In genomic region chr2:46500801-46501200, GRCh38 we compare ENCODE assay signal across 8 cellular contexts.
A peak's percentile ranks its signal among the peaks of the same experiment; 100 is the strongest.
DNase-seq lines count a peak whose midpoint lies in the region; ATAC-seq and TF ChIP-seq lines count a peak whose summit lies in the region.

No MANE protein-coding gene starts in this region.

- H3F3A ChIP-seq in OCI-LY1 (ENCODE audit: insufficient read depth, low read length): no peaks in the 10 kb centered on the region

- H3K79me2 ChIP-seq in DND-41 (ENCODE audit: insufficient read depth, low read length): no peaks in the 10 kb centered on the region
- no peaks in the 10 kb centered on the region for H3K79me2 ChIP-seq in OCI-LY1 (ENCODE audit: insufficient read depth, low read length)

- peaks cover 19% of the 10 kb centered on the region for H3K4me1 ChIP-seq in DND-41 (ENCODE audit: insufficient read depth, low read length)
- H3K4me1 ChIP-seq in OCI-LY1 (ENCODE audit: insufficient read depth, low read length, severe bottlenecking): peaks cover 19% of the 10 kb centered on the region
- H3K4me1 ChIP-seq in neuron (ENCODE audit: insufficient read depth, low read length): peaks cover 14% of the 10 kb centered on the region

- no peaks in the 10 kb centered on the region for H3K9me2 ChIP-seq in OCI-LY1 (ENCODE audit: low read depth, low read length)

- no peak for DNase-seq in DND-41
- DNase-seq in ecto neural progenitor cell (ENCODE audit: low spot score): peak; percentile 11
- no peak for DNase-seq in NK-92 treated with Interleukin-12 subunit alpha and Interleukin-12 subunit beta, amount 100 ng/mL, for 24 hours (lab: John Stamatoyannopoulos, UW)
- no peak for DNase-seq in C1 segment of cervical spinal cord (lab: John Stamatoyannopoulos, UW)
- no peak for DNase-seq in NCI-H526 treated with DMSO at 0.1 percent for 48 hours (lab: John Stamatoyannopoulos, UW)

- no peak for TF ChIP-seq CTCF in DND-41 (IDR thresholded peaks at IDR 0.05; ENCODE audit: borderline replicate concordance, extremely low read depth, low read length, poor library complexity, severe bottlenecking)
- no peak for TF ChIP-seq CTCF in OCI-LY1 (IDR thresholded peaks at IDR 0.05; ENCODE audit: low read length)

- no peak overlapping the region for H3K27ac ChIP-seq in DND-41 (ENCODE audit: low read length)
- H3K27ac ChIP-seq in OCI-LY1 (ENCODE audit: low read depth, low read length, poor library complexity, severe bottlenecking): no peak overlapping the region

- H3K36me3 ChIP-seq in DND-41 (ENCODE audit: insufficient read depth, low read length): no peaks in the 10 kb centered on the region
- no peaks in the 10 kb centered on the region for H3K36me3 ChIP-seq in OCI-LY1 (ENCODE audit: insufficient read depth, low read length)
- H3K36me3 ChIP-seq in neuron (ENCODE audit: insufficient read depth, low read length): no peaks in the 10 kb centered on the region

- H3K9ac ChIP-seq in DND-41 (ENCODE audit: low read depth, low read length): no peak overlapping the region
- H3K9ac ChIP-seq in OCI-LY1 (ENCODE audit: low read length): no peak overlapping the region

- H3K4me3 ChIP-seq in DND-41 (ENCODE audit: low read depth in 1 of 2, low read length in 2 of 2) (no peak overlapping the region; a peak in 1 of 4 replicates), OCI-LY1 (ENCODE audit: low read depth, low read length, poor library complexity, severe bottlenecking) (no peak overlapping the region), neuron (ENCODE audit: low read length) (peak overlapping the region; percentile 71)

- H3K4me2 ChIP-seq in DND-41 (ENCODE audit: insufficient read depth, low read length): peak overlapping the region; percentile 86
- H3K4me2 ChIP-seq in OCI-LY1 (ENCODE audit: low read length): peak overlapping the region; percentile 100

- no peak for ATAC-seq in DND-41 (ENCODE audit: insufficient read depth, low read depth)
- ATAC-seq in HG02610 (IDR thresholded peaks at IDR 0.05; ENCODE audit: unreplicated experiment): no peak

- no peaks in the 10 kb centered on the region for H4K20me1 ChIP-seq in DND-41 (ENCODE audit: insufficient read depth, low read length)
- H4K20me1 ChIP-seq in OCI-LY1 (ENCODE audit: insufficient read depth, low read length): no peaks in the 10 kb centered on the region

- H3K9me3 ChIP-seq in DND-41 (ENCODE audit: insufficient read depth, low read length, severe bottlenecking) (no peaks in the 10 kb centered on the region), OCI-LY1 (ENCODE audit: low read length) (no peaks in the 10 kb centered on the region), neuron (ENCODE audit: low read length) (no peaks in the 10 kb centered on the region)

- H3K27me3 ChIP-seq in DND-41 (ENCODE audit: insufficient read depth, low read length, poor library complexity) (peaks cover 33% of the 10 kb centered on the region), OCI-LY1 (ENCODE audit: insufficient read depth, low read length) (peaks cover 3% of the 10 kb centered on the region), neuron (ENCODE audit: insufficient read depth, low read length) (peaks cover 19% of the 10 kb centered on the region)

- no peak overlapping the region; the same call in 1 of the 2 replicates for H2AFZ ChIP-seq in DND-41 (ENCODE audit: low read depth, low read length)
- H2AFZ ChIP-seq in OCI-LY1 (ENCODE audit: low read length): no peak overlapping the region
- peak overlapping the region; percentile 86 for H2AFZ ChIP-seq in neuron (ENCODE audit: low read depth, low read length)
